In the genomic region with DNA sequence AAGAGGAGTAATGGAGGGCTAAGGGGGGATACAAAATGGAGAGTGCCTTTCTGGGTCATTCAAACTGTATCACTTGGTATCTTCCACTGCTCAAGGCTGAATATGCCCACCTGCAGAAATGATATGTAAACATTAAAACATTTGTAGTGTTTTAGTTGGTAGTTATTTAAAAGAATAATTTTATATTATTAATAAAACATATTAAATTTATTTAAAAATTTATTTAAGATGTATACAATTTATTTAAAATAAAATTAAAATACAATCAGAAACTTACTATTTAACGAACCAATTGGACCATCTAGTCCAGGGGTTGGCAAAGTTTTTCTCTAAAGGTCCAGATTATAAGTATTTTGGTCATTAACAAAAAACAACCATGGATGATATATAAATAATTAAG, we compare ENCODE assay signal across 22 cellular contexts.
DNase-seq lines count a peak whose midpoint lies in the region; ATAC-seq, FAIRE-seq and TF ChIP-seq lines count a peak whose summit lies in the region.
"Had no signal": no experiment of that assay in that cellular context is flagged by ENCODE, and none has a peak within 500 bp of the region (broad histone marks: within the 10 kb centered on the region; RNA-seq: fewer than 3 reads in every experiment).

No MANE protein-coding gene starts in this region.

- H3K36me3 ChIP-seq in Panc1 (ENCODE audit: control insufficient read depth, insufficient read depth, low read length) (no peaks in the 10 kb centered on the region), kidney (ENCODE audit: control insufficient read depth in 1 of 2, insufficient read depth in 2 of 2, low read length in 2 of 2) (no peaks in the 10 kb centered on the region), sigmoid colon (no peaks in the 10 kb centered on the region), MM.1S (replicated peaks; ENCODE audit: insufficient read depth, low read length) (no peaks in the 10 kb centered on the region)
- H3K36me3 ChIP-seq: BLaER1, HAP-1 had no signal

- no peak overlapping the region for H3K27ac Mint-ChIP-seq in effector memory CD8-positive, alpha-beta T cell
- H3K27ac Mint-ChIP-seq: B cell; CD4-positive, CD25-positive, alpha-beta regulatory T cell; CD8-positive, alpha-beta T cell; HFFc6 had no signal

- no peak for TF ChIP-seq EP300 in sigmoid colon (IDR thresholded peaks at IDR 0.05)

- intact Hi-C loops in Panc1 (cut with micrococcal nuclease; ENCODE audit: unreplicated experiment) (no loop called here), kidney (cut with DNase I) (no loop called here), sigmoid colon (cut with DNase I) (no loop called here)

- H3K36me3 Mint-ChIP-seq in effector memory CD8-positive, alpha-beta T cell (ENCODE audit: insufficient read depth): no peaks in the 10 kb centered on the region
- H3K36me3 Mint-ChIP-seq: CD4-positive, CD25-positive, alpha-beta regulatory T cell; CD8-positive, alpha-beta T cell had no signal

- no peaks in the 10 kb centered on the region; the same call in 1 of the 2 replicates for H3K9me3 ChIP-seq in Panc1 (ENCODE audit: control insufficient read depth, insufficient read depth, low read depth, low read length)
- no peaks in the 10 kb centered on the region for H3K9me3 ChIP-seq in kidney (ENCODE audit: control insufficient read depth in 1 of 2, low read length in 2 of 2)
- peaks cover 0 to 3% (median 0%) of the 10 kb centered on the region in 4 donors for H3K9me3 ChIP-seq in sigmoid colon
- H3K9me3 ChIP-seq in MM.1S (replicated peaks; ENCODE audit: insufficient read depth, low read length): no peaks in the 10 kb centered on the region
- H3K9me3 ChIP-seq: BLaER1, Caco-2, HAP-1 had no signal

- H3K9me3 Mint-ChIP-seq in effector memory CD8-positive, alpha-beta T cell: peaks cover 3 to 7% of the 10 kb centered on the region in 2 donors
- H3K9me3 Mint-ChIP-seq: CD8-positive, alpha-beta T cell had no signal

- TF ChIP-seq CTCF in Panc1 (IDR thresholded peaks at IDR 0.05) (no peak), kidney (IDR thresholded peaks at IDR 0.05; ENCODE audit: borderline replicate concordance, extremely low read depth, insufficient read depth) (no peak), sigmoid colon (IDR thresholded peaks at IDR 0.05) (no peak), MM.1S (IDR thresholded peaks at IDR 0.05; ENCODE audit: low read length) (no peak)

- no peaks in the 10 kb centered on the region for H3K4me1 Mint-ChIP-seq in effector memory CD8-positive, alpha-beta T cell (ENCODE audit: low read depth in 2 of 2)
- H3K4me1 Mint-ChIP-seq: B cell; CD4-positive, CD25-positive, alpha-beta regulatory T cell had no signal

- no peak overlapping the region for H3K4me2 ChIP-seq in MM.1S (ENCODE audit: low read depth, low read length)
- H3K4me2 ChIP-seq: BLaER1 had no signal

- H3K79me2 ChIP-seq in MM.1S (ENCODE audit: low read length): no peaks in the 10 kb centered on the region

- H3K4me3 Mint-ChIP-seq in effector memory CD8-positive, alpha-beta T cell: no peak overlapping the region
- H3K4me3 Mint-ChIP-seq: B cell; CD4-positive, CD25-positive, alpha-beta regulatory T cell; CD8-positive, alpha-beta T cell; HFFc6 had no signal

- in situ Hi-C loops in Panc1 (cut with HindIII; ENCODE audit: low pct_unique_long_range_greater_than_20kb, low sequenced_read_pairs): no loop called here

- no peak for ATAC-seq in Panc1
- ATAC-seq in effector memory CD8-positive, alpha-beta T cell (replicated peaks): no peak
- ATAC-seq: CD8-positive, alpha-beta T cell; GM12878 had no signal

- TF ChIP-seq POLR2A in sigmoid colon (IDR thresholded peaks at IDR 0.05): no peak

- no peak overlapping the region for H3K4me3 ChIP-seq in Panc1 (ENCODE audit: low read depth in 2 of 2, low read length in 2 of 2)
- no peak overlapping the region for H3K4me3 ChIP-seq in kidney (ENCODE audit: low read length in 2 of 2)
- no peak overlapping the region for H3K4me3 ChIP-seq in sigmoid colon
- H3K4me3 ChIP-seq in MM.1S (ENCODE audit: low read length): no peak overlapping the region
- H3K4me3 ChIP-seq: BLaER1, GM12878, HAP-1 had no signal

- H4K20me1 ChIP-seq in MM.1S (ENCODE audit: insufficient read depth, low read length): no peaks in the 10 kb centered on the region
- H4K20me1 ChIP-seq: BLaER1 had no signal

- H3K9me2 ChIP-seq in MM.1S (replicated peaks; ENCODE audit: insufficient read depth, low read length): no peaks in the 10 kb centered on the region

- no peaks in the 10 kb centered on the region for H3K27me3 Mint-ChIP-seq in effector memory CD8-positive, alpha-beta T cell
- H3K27me3 Mint-ChIP-seq: B cell; CD4-positive, CD25-positive, alpha-beta regulatory T cell had no signal

- no peaks in the 10 kb centered on the region for H3K4me1 ChIP-seq in Panc1 (ENCODE audit: control insufficient read depth, insufficient read depth, low read length)
- no peaks in the 10 kb centered on the region for H3K4me1 ChIP-seq in kidney (ENCODE audit: control insufficient read depth in 1 of 2, insufficient read depth in 1 of 2, low read depth in 1 of 2, low read length in 2 of 2)
- H3K4me1 ChIP-seq in sigmoid colon: no peaks in the 10 kb centered on the region
- H3K4me1 ChIP-seq in MM.1S (ENCODE audit: low read length): peaks cover 4% of the 10 kb centered on the region
- H3K4me1 ChIP-seq: Caco-2, HAP-1 had no signal

- FAIRE-seq in endometrium (lab: Jason Lieb, UNC) (peak; percentile 23), kidney (lab: Jason Lieb, UNC) (peak; percentile 76)
- FAIRE-seq: GM12878, GM19239, H54 had no signal

- no TSS peak for BruUV-seq in Panc1 (replicated peaks; lab: Mats Ljungman, UMichigan)

- H2AFZ ChIP-seq in MM.1S (ENCODE audit: low read length): no peak overlapping the region

- H3K27ac ChIP-seq in Panc1 (ENCODE audit: low read length): peak overlapping the region; percentile 44; the same call in 1 of the 2 replicates
- no peak overlapping the region for H3K27ac ChIP-seq in kidney (ENCODE audit: low read depth in 2 of 2, low read length in 2 of 2)
- no peak overlapping the region for H3K27ac ChIP-seq in sigmoid colon
- no peak overlapping the region for H3K27ac ChIP-seq in MM.1S (ENCODE audit: low read length)
- H3K27ac ChIP-seq: BLaER1, C4-2B had no signal

- no peaks in the 10 kb centered on the region for H3K27me3 ChIP-seq in Panc1 (ENCODE audit: control insufficient read depth, insufficient read depth, low read length)
- no peaks in the 10 kb centered on the region for H3K27me3 ChIP-seq in sigmoid colon
- H3K27me3 ChIP-seq in MM.1S (replicated peaks; ENCODE audit: insufficient read depth, low read length): no peaks in the 10 kb centered on the region
- H3K27me3 ChIP-seq: BLaER1 had no signal

- 92 to 94% methylated on average over 1 of the region's 1 CpG for WGBS in sigmoid colon, 2 donors

- H3K9ac ChIP-seq in kidney (ENCODE audit: low read length in 2 of 2) (no peak overlapping the region), MM.1S (ENCODE audit: low read length) (no peak overlapping the region)
- H3K9ac ChIP-seq: BLaER1 had no signal

- no peak for DNase-seq in Panc1 (ENCODE audit: low read depth, low spot score)
- no peak for DNase-seq in kidney
- no peak for DNase-seq in sigmoid colon
- DNase-seq in effector memory CD8-positive, alpha-beta T cell: no peak
- no peak for DNase-seq in MM.1S
- DNase-seq in NCI-H82 (lab: John Stamatoyannopoulos, UW): no peak
- DNase-seq: Caco-2; CD4-positive, CD25-positive, alpha-beta regulatory T cell; CD8-positive, alpha-beta T cell; DMS153; DND-41; GDM1; GOT3; HFFc6 had no signal

- POLR2A ChIA-PET in Panc1 (lab: Charles Lee): no interaction called here

- CTCF ChIA-PET in Panc1 (lab: Charles Lee): no interaction called here

- no peaks in the 10 kb centered on the region for H3F3A ChIP-seq in MM.1S (ENCODE audit: insufficient read depth, low read length)
